Comparison of ENCODE assay signal across 1 cellular context in the genomic region with DNA sequence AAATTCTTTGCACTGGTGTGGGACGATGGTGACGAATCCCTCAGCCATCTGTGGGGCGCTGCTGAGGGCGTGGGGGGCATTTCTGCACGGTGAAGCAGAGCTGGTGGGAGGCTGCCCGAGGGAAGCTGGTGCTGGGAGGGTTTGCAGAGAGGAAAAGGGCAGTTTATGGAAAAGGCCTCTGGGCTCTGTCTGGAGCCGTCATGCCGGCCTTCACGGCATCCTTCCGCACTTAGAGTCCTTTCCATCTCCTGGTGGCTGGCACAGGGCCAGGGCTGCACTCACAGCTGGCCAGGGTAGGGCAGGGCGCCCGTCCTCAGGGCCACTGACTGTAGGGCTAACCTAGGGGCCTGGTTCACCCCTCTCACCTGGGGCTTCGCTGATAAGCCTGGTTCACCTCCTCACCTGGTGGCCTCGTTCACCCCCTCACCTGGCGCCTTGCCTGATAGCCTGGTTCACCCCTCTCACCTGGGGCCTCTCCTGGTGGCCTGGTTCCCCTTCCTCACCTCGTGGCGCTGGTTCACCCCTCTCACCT.
TF ChIP-seq lines count a peak whose summit lies in the region.

No MANE protein-coding gene starts in this region.

TF ChIP-seq in A549, 52 proteins besides CTCF, POLR2A, EP300 and RAD21 (continued from another document):
- TF ChIP-seq, protein P1, sequence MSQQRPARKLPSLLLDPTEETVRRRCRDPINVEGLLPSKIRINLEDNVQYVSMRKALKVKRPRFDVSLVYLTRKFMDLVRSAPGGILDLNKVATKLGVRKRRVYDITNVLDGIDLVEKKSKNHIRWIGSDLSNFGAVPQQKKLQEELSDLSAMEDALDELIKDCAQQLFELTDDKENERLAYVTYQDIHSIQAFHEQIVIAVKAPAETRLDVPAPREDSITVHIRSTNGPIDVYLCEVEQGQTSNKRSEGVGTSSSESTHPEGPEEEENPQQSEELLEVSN (IDR thresholded peaks at IDR 0.05; ENCODE audit: borderline replicate concordance, low read depth) = no peak
- TF ChIP-seq NFE2L2 (conservative IDR thresholded peaks at IDR 0.05; ENCODE audit: low read length) (no peak), ZFP36 (IDR thresholded peaks at IDR 0.05; ENCODE audit: borderline replicate concordance, partially characterized antibody) (no peak)
- TF ChIP-seq, protein P2, sequence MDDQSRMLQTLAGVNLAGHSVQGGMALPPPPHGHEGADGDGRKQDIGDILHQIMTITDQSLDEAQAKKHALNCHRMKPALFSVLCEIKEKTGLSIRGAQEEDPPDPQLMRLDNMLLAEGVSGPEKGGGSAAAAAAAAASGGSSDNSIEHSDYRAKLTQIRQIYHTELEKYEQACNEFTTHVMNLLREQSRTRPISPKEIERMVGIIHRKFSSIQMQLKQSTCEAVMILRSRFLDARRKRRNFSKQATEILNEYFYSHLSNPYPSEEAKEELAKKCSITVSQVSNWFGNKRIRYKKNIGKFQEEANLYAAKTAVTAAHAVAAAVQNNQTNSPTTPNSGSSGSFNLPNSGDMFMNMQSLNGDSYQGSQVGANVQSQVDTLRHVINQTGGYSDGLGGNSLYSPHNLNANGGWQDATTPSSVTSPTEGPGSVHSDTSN (IDR thresholded peaks at IDR 0.05) = no peak
